In the genomic region with DNA sequence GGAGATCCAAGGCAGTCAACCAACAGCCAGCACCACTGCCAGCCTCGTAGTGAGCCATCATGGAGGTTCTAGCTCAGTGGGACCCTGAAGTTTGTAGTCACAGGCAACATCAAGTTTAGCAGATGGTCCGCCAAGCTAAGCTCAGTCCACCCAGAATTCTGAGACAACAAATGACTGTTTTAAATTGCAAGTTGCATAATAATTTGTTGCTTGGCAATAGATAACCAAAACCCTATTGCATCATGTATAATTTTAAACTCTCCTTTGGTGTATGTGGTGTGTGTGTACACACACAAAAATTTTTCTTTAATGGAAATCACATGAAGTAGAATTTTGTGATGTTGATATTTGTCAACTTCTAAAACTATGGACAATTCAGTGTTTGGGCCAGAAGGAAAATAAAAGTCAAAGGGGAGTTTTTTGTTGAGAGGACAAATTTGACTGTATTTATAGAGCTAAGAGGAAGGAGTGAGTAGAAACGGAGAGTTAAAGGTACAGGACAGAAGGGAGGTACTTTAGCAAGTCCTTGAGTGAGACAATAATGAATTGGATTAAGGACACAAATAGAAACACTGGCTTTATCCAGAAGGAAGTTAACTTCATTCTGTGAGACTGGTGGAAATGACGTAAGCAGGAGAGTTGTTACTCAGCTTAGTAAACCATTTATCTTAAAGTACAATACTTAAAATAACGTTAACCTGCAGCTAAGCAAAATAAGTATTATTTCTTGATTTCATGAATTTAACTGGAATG, we compare ENCODE assay signal across 11 cellular contexts.
DNase-seq lines count a peak whose midpoint lies in the region; ATAC-seq and TF ChIP-seq lines count a peak whose summit lies in the region.
"Had no signal": no experiment of that assay in that cellular context is flagged by ENCODE, and none has a peak within 500 bp of the region (broad histone marks: within the 10 kb centered on the region; RNA-seq: fewer than 3 reads in every experiment).

No MANE protein-coding gene starts in this region.

- H4K91ac ChIP-seq in neuronal stem cell (ENCODE audit: low read depth, low read length, poor library complexity), result no peak overlapping the region

- H3K18ac ChIP-seq in neuronal stem cell (ENCODE audit: low read length), result no peak overlapping the region

- H3K4me3 ChIP-seq in fibroblast of mammary gland (ENCODE audit: control insufficient read depth, low read depth, low read length) (no peak overlapping the region), neuronal stem cell (ENCODE audit: low read length in 2 of 2) (no peak overlapping the region)
- H3K4me3 ChIP-seq: ascending aorta had no signal

- no peak overlapping the region for H3K9ac ChIP-seq in neuronal stem cell (ENCODE audit: low read depth, low read length, poor library complexity)

- no peaks in the 10 kb centered on the region for H3K9me3 ChIP-seq in neuronal stem cell (replicated peaks in 1 of 2; ENCODE audit: control insufficient read depth in 2 of 2, insufficient read depth in 1 of 2, low read depth in 1 of 2, low read length in 2 of 2)
- H3K9me3 ChIP-seq: ascending aorta had no signal

- H3K36me3 ChIP-seq in neuronal stem cell (replicated peaks in 1 of 2; ENCODE audit: control insufficient read depth in 2 of 2, insufficient read depth in 2 of 2, low read length in 2 of 2), result peaks cover 0 to 3% of the 10 kb centered on the region in 2 donors
- H3K36me3 ChIP-seq: ascending aorta had no signal

- no peaks in the 10 kb centered on the region for H3K27me3 ChIP-seq in neuronal stem cell (ENCODE audit: control insufficient read depth in 3 of 3, insufficient read depth in 3 of 3, low read depth in 1 of 3, low read length in 3 of 3)
- H3K27me3 ChIP-seq: ascending aorta had no signal

- H3K4me1 ChIP-seq in neuronal stem cell (ENCODE audit: control insufficient read depth in 2 of 2, insufficient read depth in 1 of 2, low read depth in 1 of 2, low read length in 2 of 2), result no peaks in the 10 kb centered on the region
- H3K4me1 ChIP-seq: ascending aorta had no signal

- H2AFZ ChIP-seq in neuronal stem cell (ENCODE audit: low read length), result no peak overlapping the region

- DNase-seq in HCEC 1CT (peak; percentile 25), SKM-1 treated with dmso at 0.1 percent for 144 hours (lab: John Stamatoyannopoulos, UW; ENCODE audit: unreplicated experiment) (peak; percentile 45), fibroblast of mammary gland (ENCODE audit: low read depth) (peak; percentile 73), renal cortical epithelial cell (ENCODE audit: low read depth) (peak; percentile 80), NCI-H1930 (lab: John Stamatoyannopoulos, UW) (no peak), neuronal stem cell (ENCODE audit: low spot score) (no peak)
- DNase-seq in stimulated activated CD4-positive, alpha-beta T cell treated with anti-CD3 and anti-CD28 coated beads, Interleukin-15, amount 100 ng/mL, for 24 hours, result no peak
- DNase-seq: activated CD8-positive, alpha-beta memory T cell treated with anti-CD3 and anti-CD28 coated beads for 24 hours; NCI-H1417 treated with DMSO at 0.1 percent for 48 hours had no signal

- H3K27ac ChIP-seq in neuronal stem cell (replicated peaks; ENCODE audit: low read length), result no peak overlapping the region
- H3K27ac ChIP-seq: ascending aorta had no signal

- no peaks in the 10 kb centered on the region for H3K79me1 ChIP-seq in neuronal stem cell (ENCODE audit: low read depth, low read length)

- no peak overlapping the region for H3K4ac ChIP-seq in neuronal stem cell (ENCODE audit: low read length)

- H3K23ac ChIP-seq in neuronal stem cell (ENCODE audit: low read depth, low read length, poor library complexity), result no peak overlapping the region

- H2BK15ac ChIP-seq in neuronal stem cell (ENCODE audit: low read length), result no peak overlapping the region

- no peak overlapping the region for H2BK120ac ChIP-seq in neuronal stem cell (ENCODE audit: low read depth, low read length)

- no peak overlapping the region for H3K4me2 ChIP-seq in neuronal stem cell (ENCODE audit: insufficient read depth, low read length, poor library complexity, severe bottlenecking)

- no peak overlapping the region for H2AK5ac ChIP-seq in neuronal stem cell (ENCODE audit: low read depth, low read length)

- no peak for TF ChIP-seq CTCF in fibroblast of mammary gland (conservative IDR thresholded peaks at IDR 0.05; ENCODE audit: control insufficient read depth, insufficient read depth, low read depth, low read length)

- 100% methylated on average over 1 of the region's 5 CpGs; no CpG with 5 or more reads in 1 of the 2 donors for WGBS in neuronal stem cell (ENCODE audit: extremely low coverage in 2 of 2, insufficient read length in 2 of 2, insufficient replicate concordance in 1 of 2), 2 donors

- no peak overlapping the region for H3K14ac ChIP-seq in neuronal stem cell (ENCODE audit: low read length)

- no peak overlapping the region for H4K8ac ChIP-seq in neuronal stem cell (ENCODE audit: low read depth, low read length)

- no peak overlapping the region for H2BK5ac ChIP-seq in neuronal stem cell (ENCODE audit: low read length)

- no peak overlapping the region for H2BK12ac ChIP-seq in neuronal stem cell (ENCODE audit: low read length)

- no peak for ATAC-seq in GM18519 (IDR thresholded peaks at IDR 0.05; ENCODE audit: low FRiP score, unreplicated experiment)

Comparison
In these comparisons a context has a peak if more than half of its experiments do, and no peak if none do; other contexts are left out.
1. DNase-seq: peak in HCEC 1CT (single experiment), SKM-1 treated with dmso at 0.1 percent for 144 hours (single experiment), fibroblast of mammary gland (single experiment) and renal cortical epithelial cell (single experiment); none in NCI-H1930 (0 of 2), neuronal stem cell (single experiment) and stimulated activated CD4-positive, alpha-beta T cell treated with anti-CD3 and anti-CD28 coated beads, Interleukin-15, amount 100 ng/mL, for 24 hours (single experiment).